Comparison of ENCODE assay signal across 8 cellular contexts in genomic region chr19:55080121-55080914, GRCh38. TPM values are rescaled to one million over a fixed set of nuclear protein-coding genes. Genes with fewer than 3 reads are reported as not detected.
DNase-seq lines count a peak whose midpoint lies in the region; ATAC-seq and TF ChIP-seq lines count a peak whose summit lies in the region.

No MANE protein-coding gene starts in this region.

- H3K4me1 ChIP-seq in HCT116 (ENCODE audit: control insufficient read depth in 1 of 2, insufficient read depth in 2 of 2, low read length in 2 of 2) (peaks cover 10 to 53% of the 10 kb centered on the region in 2 experiments), muscle layer of duodenum (ENCODE audit: control insufficient read depth in 1 of 2, insufficient read depth in 2 of 2, low read length in 2 of 2) (peaks cover 5 to 27% of the 10 kb centered on the region in 2 donors), suprapubic skin (peaks cover 28% of the 10 kb centered on the region)

- no peaks in the 10 kb centered on the region for H3K9me2 ChIP-seq in HCT116 (ENCODE audit: insufficient read depth)

- POLR2A ChIA-PET in HCT116 (lab: Charles Lee) = interaction anchor here (0.9 to 1.5 kb wide), 6 partner anchors 10 to 327 kb away, joined by 3 to 10 read pairs (median 4); partner anchors contain the start of genes PPP1R12C, RDH13 and UBE2S
- POLR2A ChIA-PET in activated CD4-positive, alpha-beta memory T cell treated with anti-CD3 and anti-CD28 coated beads, Interleukin-2, amount 10 ng/mL, durations not matched to agents 7 days and 5 days (lab: Charles Lee) = interaction anchor here (0.9 to 2.2 kb wide), 7 partner anchors 15 to 556 kb away, joined by 3 to 18 read pairs (median 3); partner anchors contain the start of genes PPP1R12C, RDH13, TMEM238 and UBE2S

- RAD21 ChIA-PET in HCT116 (lab: Charles Lee; ENCODE audit: low non-redundant PET in 1 of 2, low total read pairs in 2 of 2, uncharacterized antibody in 2 of 2, unreplicated experiment in 2 of 2) = interaction anchor here in 1 of 2 experiments (0.6 kb wide), 1 partner anchor 31 kb away, joined by 5 read pairs; no protein-coding TSS in a partner anchor

- CTCF ChIA-PET in HCT116 (lab: Charles Lee) = interaction anchor here (0.8 to 1.9 kb wide), 5 partner anchors 8 to 338 kb away, joined by 3 to 14 read pairs (median 4); partner anchors contain the start of gene RDH13
- CTCF ChIA-PET in activated CD4-positive, alpha-beta memory T cell treated with anti-CD3 and anti-CD28 coated beads, Interleukin-2, amount 10 ng/mL, durations not matched to agents 7 days and 5 days (lab: Charles Lee) = interaction anchor here (0.6 to 1.6 kb wide), 5 partner anchors 10 to 912 kb away, joined by 3 to 5 read pairs (median 3); partner anchors contain the start of gene RDH13

- intact Hi-C loops in HCT116 (cut with micrococcal nuclease) = loop anchor here (2.0 to 5.0 kb wide), 2 partner anchors 36 to 77 kb away; partner anchors contain the start of genes PPP1R12C and TNNI3

- peak overlapping the region; percentile 79 for H3K9ac ChIP-seq in HCT116 (ENCODE audit: low read length)

- whole genome bisulfite sequencing in suprapubic skin = 5% methylated on average over 20 of the region's 55 CpGs

- no peaks in the 10 kb centered on the region for H3K9me3 Mint-ChIP-seq in activated CD4-positive, alpha-beta memory T cell treated with anti-CD3 and anti-CD28 coated beads, Interleukin-2, amount 10 ng/mL, durations not matched to agents 7 days and 5 days

- H4K20me1 ChIP-seq in HCT116 (ENCODE audit: insufficient read depth) = no peaks in the 10 kb centered on the region

- H3K4me2 ChIP-seq in HCT116 (ENCODE audit: low read length) = peak overlapping the region; percentile 92

- peaks cover 34% of the 10 kb centered on the region for H3K27me3 Mint-ChIP-seq in activated CD4-positive, alpha-beta memory T cell treated with anti-CD3 and anti-CD28 coated beads, Interleukin-2, amount 10 ng/mL, durations not matched to agents 7 days and 5 days

- H3K36me3 ChIP-seq in HCT116 (ENCODE audit: control insufficient read depth in 1 of 2, insufficient read depth in 2 of 2, low read length in 2 of 2) (0 out of 4 replicates have a peak, but pooled peaks cover 0 to 3% of the 10 kb centered on the region in 2 experiments), muscle layer of duodenum (ENCODE audit: control insufficient read depth in 1 of 2, insufficient read depth in 2 of 2, low read length in 2 of 2) (no peaks in the 10 kb centered on the region), suprapubic skin (no peaks in the 10 kb centered on the region)

- H3K4me3 Mint-ChIP-seq in activated CD4-positive, alpha-beta memory T cell treated with anti-CD3 and anti-CD28 coated beads, Interleukin-2, amount 10 ng/mL, durations not matched to agents 7 days and 5 days = peak overlapping the region; percentile 77

- H3K27ac ChIP-seq in HCT116 (ENCODE audit: low read depth, low read length) = peak overlapping the region; percentile 92
- H3K27ac ChIP-seq in muscle layer of duodenum (ENCODE audit: low read length) = no peak overlapping the region
- peak overlapping the region; percentile 62 for H3K27ac ChIP-seq in suprapubic skin

- ATAC-seq in HCT116 (peak; percentile 82), GM19328 (IDR thresholded peaks at IDR 0.05; ENCODE audit: unreplicated experiment) (no peak)

- TF ChIP-seq CTCF in HCT116 (IDR thresholded peaks at IDR 0.05 in 2 of 3, conservative IDR thresholded peaks at IDR 0.05 in 1 of 3; ENCODE audit: borderline replicate concordance in 1 of 3, insufficient read depth in 1 of 3, low read depth in 2 of 3, low read length in 2 of 3) (no peak), suprapubic skin (IDR thresholded peaks at IDR 0.05) (no peak)

- peak overlapping the region; percentile 75 for H2AFZ ChIP-seq in HCT116 (ENCODE audit: low read depth, low read length, poor library complexity, severe bottlenecking)

- H3K4me3 ChIP-seq in HCT116 (replicated peaks in 1 of 2; ENCODE audit: low read depth in 1 of 2, low read length in 2 of 2) (peak overlapping the region; percentile 63 to 69), muscle layer of duodenum (ENCODE audit: low read depth in 1 of 2, low read length in 2 of 2) (peak overlapping the region; percentile 50 to 62), suprapubic skin (peak overlapping the region; percentile 65)

- H3K9me3 ChIP-seq in HCT116 (ENCODE audit: control insufficient read depth in 1 of 2, insufficient read depth in 1 of 2, low read depth in 1 of 2, low read length in 2 of 2) = no peaks in the 10 kb centered on the region
- H3K9me3 ChIP-seq in muscle layer of duodenum (ENCODE audit: control insufficient read depth in 1 of 2, low read length in 2 of 2) = no peaks in the 10 kb centered on the region
- no peaks in the 10 kb centered on the region for H3K9me3 ChIP-seq in suprapubic skin

- peak; percentile 79 for DNase-seq in AG08395 (ENCODE audit: low spot score)
- DNase-seq in HCT116 (ENCODE audit: low read depth, low spot score) = peak; percentile 84
- peak; percentile 83 for DNase-seq in NCI-H460 (ENCODE audit: extremely low read depth, low read depth)
- peak; percentile 87 for DNase-seq in activated CD4-positive, alpha-beta memory T cell treated with anti-CD3 and anti-CD28 coated beads, Interleukin-2, amount 10 ng/mL, durations not matched to agents 7 days and 5 days
- DNase-seq in epidermal melanocyte (ENCODE audit: insufficient read length, low spot score) = peak; percentile 66
- DNase-seq in suprapubic skin (ENCODE audit: low spot score in 2 of 2) = peak in 1 of 2 donors; percentile 80

- peaks cover 36% of the 10 kb centered on the region for H3K4me1 Mint-ChIP-seq in activated CD4-positive, alpha-beta memory T cell treated with anti-CD3 and anti-CD28 coated beads, Interleukin-2, amount 10 ng/mL, durations not matched to agents 7 days and 5 days

- H3K79me2 ChIP-seq in HCT116 (ENCODE audit: insufficient read depth, low read length) = no peaks in the 10 kb centered on the region; the same call in 1 of the 2 replicates

- peaks cover 5% of the 10 kb centered on the region for H3K36me3 Mint-ChIP-seq in activated CD4-positive, alpha-beta memory T cell treated with anti-CD3 and anti-CD28 coated beads, Interleukin-2, amount 10 ng/mL, durations not matched to agents 7 days and 5 days (ENCODE audit: low read depth)

- TF ChIP-seq POLR2A in HCT116 (IDR thresholded peaks at IDR 0.05; ENCODE audit: borderline replicate concordance, extremely low read depth, insufficient read depth, insufficient read length) = peak; percentile 82
- TF ChIP-seq POLR2A in suprapubic skin (IDR thresholded peaks at IDR 0.05) = no peak

- TF ChIP-seq EP300 in suprapubic skin (IDR thresholded peaks at IDR 0.05) = no peak

- no peak; the same call in 1 of the 2 replicates for TF ChIP-seq RAD21 in HCT116 (IDR thresholded peaks at IDR 0.05; ENCODE audit: low read depth)

- H3K27me3 ChIP-seq in HCT116 (ENCODE audit: insufficient read depth, low read length) (no peaks in the 10 kb centered on the region), muscle layer of duodenum (ENCODE audit: low read depth, low read length) (peaks cover 46% of the 10 kb centered on the region), suprapubic skin (peaks cover 81% of the 10 kb centered on the region)

- TSS peak; percentile 24 for BruUV-seq in HCT116 (replicated peaks; lab: Mats Ljungman, UMichigan)

- H3K27ac Mint-ChIP-seq in activated CD4-positive, alpha-beta memory T cell treated with anti-CD3 and anti-CD28 coated beads, Interleukin-2, amount 10 ng/mL, durations not matched to agents 7 days and 5 days = peak overlapping the region; percentile 84

TF ChIP-seq in HCT116, 20 proteins besides CTCF, POLR2A, EP300 and RAD21 (continues in another document):
- TF ChIP-seq ZFX (IDR thresholded peaks at IDR 0.05) (peak; percentile 20; the same call in 1 of the 2 replicates), EZH2 (IDR thresholded peaks at IDR 0.05) (no peak), SP1 (IDR thresholded peaks at IDR 0.05; ENCODE audit: low read depth) (peak; percentile 62), MAX (IDR thresholded peaks at IDR 0.05) (peak; percentile 86), TCF7L2 (IDR thresholded peaks at IDR 0.05; ENCODE audit: borderline replicate concordance, extremely low read depth, insufficient read depth, insufficient read length) (no peak), SIN3A (IDR thresholded peaks at IDR 0.05; ENCODE audit: low read depth) (peak; percentile 79), FOSL1 (IDR thresholded peaks at IDR 0.05; ENCODE audit: low read depth) (no peak)

RNA-seq across cellular contexts. Expression of gene EPS8L1, which starts 4.6 kb away (rescaled TPM):
- 62.1 TPM for total RNA-seq in HCT116 (2021; ENCODE audit: unreplicated experiment)
- polyA plus RNA-seq in HCT116 (2012) = 87.9 and 99.4 TPM in 2 replicates
- total RNA-seq in NCI-H460 (2014; rRNA removed; shearing (Covaris generic)) = 3.9 and 5.4 TPM in 2 replicates
- 8.1 and 15.7 TPM in 2 replicates for polyA plus RNA-seq in NCI-H460 (2014; cell fraction: nucleus; rRNA removed)
- 1 to 10 TPM; 6.9 to 7.6 TPM for total RNA-seq in activated CD4-positive, alpha-beta memory T cell treated with anti-CD3 and anti-CD28 coated beads, Interleukin-2, amount 10 ng/mL, durations not matched to agents 7 days and 5 days
- 100 to 1,000 TPM; 243 to 384 (median 304) TPM for total RNA-seq in suprapubic skin

RNA-seq across cellular contexts. Expression of gene RDH13, which starts 17.4 kb away (rescaled TPM):
- total RNA-seq in HCT116 (2021; ENCODE audit: unreplicated experiment) = 31.1 TPM
- 22.7 and 23.1 TPM in 2 replicates for polyA plus RNA-seq in HCT116 (2012)
- 12.2 and 14.1 TPM in 2 replicates for total RNA-seq in NCI-H460 (2014; rRNA removed; shearing (Covaris generic))
- 29.4 and 38.2 TPM in 2 replicates for polyA plus RNA-seq in NCI-H460 (2014; cell fraction: nucleus; rRNA removed)
- total RNA-seq in activated CD4-positive, alpha-beta memory T cell treated with anti-CD3 and anti-CD28 coated beads, Interleukin-2, amount 10 ng/mL, durations not matched to agents 7 days and 5 days = 10 to 100 TPM; 15.3 to 15.5 TPM
- total RNA-seq in suprapubic skin = 100 to 1,000 TPM in 2 of 4 donors, 10 to 100 TPM in 2; 70.6 to 225 (median 108) TPM

RNA-seq across cellular contexts. Expression of gene PPP1R12C, which starts 37.1 kb away (rescaled TPM):
- total RNA-seq in HCT116 (2021; ENCODE audit: unreplicated experiment) (83.2 TPM), suprapubic skin (100 to 1,000 TPM in 1 of 4 donors, 10 to 100 TPM in 3; 51.7 to 126 (median 78.7) TPM)
- polyA plus RNA-seq in HCT116 (2012) = 50.0 and 59.9 TPM in 2 replicates
- total RNA-seq in NCI-H460 (2014; rRNA removed; shearing (Covaris generic)) = 22.2 and 25.0 TPM in 2 replicates
- polyA plus RNA-seq in NCI-H460 (2014; cell fraction: nucleus; rRNA removed) = 156 and 158 TPM in 2 replicates
- total RNA-seq in activated CD4-positive, alpha-beta memory T cell treated with anti-CD3 and anti-CD28 coated beads, Interleukin-2, amount 10 ng/mL, durations not matched to agents 7 days and 5 days = 100 to 1,000 TPM; 132 to 134 TPM

RNA-seq across cellular contexts. Expression of gene GP6, which starts 42.3 kb away (rescaled TPM):
- total RNA-seq in HCT116 (2021; ENCODE audit: unreplicated experiment) (not detected), suprapubic skin (1 to 10 TPM in 2 of 4 donors, under 1 TPM in 1, not detected in 1; 0.42 to 2.6 (median 1.7) TPM)
- polyA plus RNA-seq in HCT116 (2012) = 0.42 and 0.46 TPM in 2 replicates
- total RNA-seq in NCI-H460 (2014; rRNA removed; shearing (Covaris generic)) = 0.17 TPM in 1 of 2 replicates, not detected in the other
- 2.3 TPM in 1 of 2 replicates, not detected in the other for polyA plus RNA-seq in NCI-H460 (2014; cell fraction: nucleus; rRNA removed)
- under 1 TPM in 1 of 2 experiments, not detected in 1; 0.18 TPM for total RNA-seq in activated CD4-positive, alpha-beta memory T cell treated with anti-CD3 and anti-CD28 coated beads, Interleukin-2, amount 10 ng/mL, durations not matched to agents 7 days and 5 days
